27 cellular contexts compared by ENCODE assay signal in the genomic region with DNA sequence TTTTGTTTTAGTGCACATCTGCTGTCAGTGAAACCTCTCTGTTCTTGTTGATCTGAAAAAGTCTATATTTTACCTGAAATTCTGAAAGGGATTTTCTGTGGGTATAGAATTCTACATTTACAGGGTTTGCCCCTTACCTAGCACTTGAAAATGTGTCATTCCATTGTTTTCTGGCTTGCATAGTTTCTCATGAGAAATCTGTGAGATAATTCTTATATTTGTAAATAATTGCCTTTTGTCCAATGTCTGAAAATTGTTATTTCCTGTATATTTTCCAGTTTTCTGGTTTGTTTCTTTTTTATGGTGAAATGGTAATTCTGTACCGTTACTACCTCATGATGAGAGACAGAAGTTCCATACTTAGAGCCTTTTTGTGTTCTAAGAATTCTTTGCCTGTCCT.
"Had no signal": no experiment of that assay in that cellular context is flagged by ENCODE, and none has a peak within 500 bp of the region (broad histone marks: within the 10 kb centered on the region; RNA-seq: fewer than 3 reads in every experiment).

No MANE protein-coding gene starts in this region.

- DNase-seq: colonic mucosa; cortex of kidney; effector CD8-positive, alpha-beta T cell; effector memory CD8-positive, alpha-beta T cell; endodermal cell; erythroblast; esophagus squamous epithelium; foreskin fibroblast; foreskin melanocyte; gastrocnemius medialis; glutamatergic neuron; head of caudate nucleus; heart right ventricle; hippocampal formation; kidney glomerular epithelial cell; left colon; left ventricle myocardium inferior; lower lobe of right lung; mesenchymal stem cell; mucosa of descending colon; naive B cell had no signal

- ATAC-seq: effector memory CD8-positive, alpha-beta T cell; esophagus mucosa; gastrocnemius medialis; heart right ventricle; left colon; left lobe of liver; lower lobe of right lung; mucosa of descending colon had no signal

- H3K36me3 ChIP-seq: colonic mucosa, esophagus squamous epithelium, gastrocnemius medialis, heart right ventricle, left ventricle myocardium inferior, lower lobe of right lung had no signal

- FAIRE-seq: endometrium, islet of Langerhans, keratinocyte had no signal

- H3K9me3 ChIP-seq: colonic mucosa, esophagus squamous epithelium, gastrocnemius medialis, mucosa of descending colon had no signal

- H3K4me3 ChIP-seq: colonic mucosa, esophagus squamous epithelium, gastrocnemius medialis, heart right ventricle, left ventricle myocardium inferior, lower lobe of right lung, mucosa of descending colon had no signal

- H3K4me1 ChIP-seq: colonic mucosa, esophagus squamous epithelium, gastrocnemius medialis, heart right ventricle, left ventricle myocardium inferior, lower lobe of right lung had no signal

- H3K27me3 ChIP-seq: colonic mucosa, esophagus squamous epithelium, gastrocnemius medialis, heart right ventricle had no signal

- H3K27ac ChIP-seq: colonic mucosa, epithelial cell of prostate, esophagus squamous epithelium, gastrocnemius medialis, heart right ventricle, left ventricle myocardium inferior, lower lobe of right lung had no signal
